8 cellular contexts compared by ENCODE assay signal in the genomic region with DNA sequence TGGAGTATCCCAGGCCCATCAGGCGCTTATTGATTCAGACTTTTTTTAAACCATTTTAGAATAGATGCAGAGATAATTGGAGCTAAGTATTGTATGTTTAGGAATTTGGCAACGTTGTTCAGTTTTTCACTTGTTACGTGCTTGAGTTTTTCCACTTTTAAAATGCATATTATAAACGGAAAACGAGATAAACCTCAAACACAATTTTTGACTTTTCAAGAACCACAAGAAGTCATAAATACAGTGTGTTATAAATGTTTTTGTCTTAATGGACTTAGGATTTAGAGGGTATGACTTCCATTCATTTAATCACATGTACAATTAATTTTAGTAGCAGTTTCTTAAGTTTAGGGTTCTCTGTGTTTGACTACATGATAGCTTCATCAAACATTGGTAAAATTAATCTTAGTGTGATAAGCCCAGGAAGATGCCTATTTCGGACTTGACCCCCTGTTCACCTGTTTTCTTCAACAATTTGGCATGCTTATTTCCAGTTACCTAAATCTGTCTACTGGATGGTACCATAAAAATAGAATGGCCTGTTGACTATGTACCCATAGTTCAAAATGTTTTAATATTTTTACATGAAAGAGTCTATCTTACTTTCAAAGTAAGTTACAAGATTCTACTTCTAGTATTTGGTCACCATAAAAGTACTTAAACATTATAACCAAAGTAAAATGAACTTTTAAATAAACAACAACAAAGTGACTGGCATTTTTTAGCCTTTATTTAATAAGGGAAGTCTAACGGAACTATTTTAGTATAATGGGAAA. TPM values are rescaled to one million over a fixed set of nuclear protein-coding genes. Genes with fewer than 3 reads are reported as not detected.
DNase-seq lines count a peak whose midpoint lies in the region; ATAC-seq and TF ChIP-seq lines count a peak whose summit lies in the region.

No MANE protein-coding gene starts in this region.

- no peaks in the 10 kb centered on the region for H3K9me3 ChIP-seq in left lung
- H3K9me3 ChIP-seq in suprapubic skin, result no peaks in the 10 kb centered on the region

- in situ Hi-C loops in astrocyte of the cerebellum (cut with HindIII; ENCODE audit: low sequenced_read_pairs), result no loop called here

- ATAC-seq in left lung (no peak), HG03565 (IDR thresholded peaks at IDR 0.05; ENCODE audit: unreplicated experiment) (no peak)

- H3K27me3 ChIP-seq in left lung (peaks cover 0 to 5% of the 10 kb centered on the region in 2 donors), suprapubic skin (no peaks in the 10 kb centered on the region)

- WGBS in suprapubic skin, result 32% methylated on average over 7 of the region's 7 CpGs

- peak overlapping the region; percentile 83 for H3K27ac Mint-ChIP-seq in activated CD4-positive, alpha-beta T cell treated with anti-CD3 and anti-CD28 coated beads, Interleukin-2, amount 10 ng/mL, durations not matched to agents 24 days and 14 days

- DNase-seq in activated CD4-positive, alpha-beta T cell treated with anti-CD3 and anti-CD28 coated beads, Interleukin-2, amount 10 ng/mL, durations not matched to agents 24 days and 14 days, result no peak
- DNase-seq in activated CD4-positive, alpha-beta T cell treated with anti-CD3 and anti-CD28 coated beads for 1 hour, result no peak
- DNase-seq in astrocyte of the cerebellum (ENCODE audit: low read depth) (no peak), left lung (no peak), suprapubic skin (ENCODE audit: low spot score in 2 of 2) (no peak), NCI-H1417 treated with DMSO at 0.1 percent for 48 hours (lab: John Stamatoyannopoulos, UW) (no peak), NCI-H82 (lab: John Stamatoyannopoulos, UW) (no peak)

- H3K27me3 Mint-ChIP-seq in activated CD4-positive, alpha-beta T cell treated with anti-CD3 and anti-CD28 coated beads, Interleukin-2, amount 10 ng/mL, durations not matched to agents 24 days and 14 days, result peaks cover 44% of the 10 kb centered on the region

- H3K4me1 Mint-ChIP-seq in activated CD4-positive, alpha-beta T cell treated with anti-CD3 and anti-CD28 coated beads, Interleukin-2, amount 10 ng/mL, durations not matched to agents 24 days and 14 days, result peaks cover 16% of the 10 kb centered on the region

- peaks cover 13% of the 10 kb centered on the region for H3K36me3 Mint-ChIP-seq in activated CD4-positive, alpha-beta T cell treated with anti-CD3 and anti-CD28 coated beads, Interleukin-2, amount 10 ng/mL, durations not matched to agents 24 days and 14 days (ENCODE audit: low read depth)

- H3K4me3 Mint-ChIP-seq in activated CD4-positive, alpha-beta T cell treated with anti-CD3 and anti-CD28 coated beads, Interleukin-2, amount 10 ng/mL, durations not matched to agents 24 days and 14 days, result peak overlapping the region; percentile 88

- H3K27ac ChIP-seq in left lung (peak overlapping the region; percentile 90 to 96), suprapubic skin (peak overlapping the region; percentile 96)

- no peak for TF ChIP-seq CTCF in astrocyte of the cerebellum (IDR thresholded peaks at IDR 0.05; ENCODE audit: low read depth, low read length, missing control alignments)
- no peak for TF ChIP-seq CTCF in left lung (IDR thresholded peaks at IDR 0.05)
- no peak for TF ChIP-seq CTCF in suprapubic skin (IDR thresholded peaks at IDR 0.05)

- H3K4me1 ChIP-seq in left lung, result peaks cover 11 to 41% of the 10 kb centered on the region in 2 donors
- peaks cover 45% of the 10 kb centered on the region for H3K4me1 ChIP-seq in suprapubic skin

- intact Hi-C loops in activated CD4-positive, alpha-beta T cell treated with anti-CD3 and anti-CD28 coated beads, Interleukin-2, amount 10 ng/mL, durations not matched to agents 24 days and 14 days (cut with micrococcal nuclease), result loop anchor here (5.0 to 10.0 kb wide), 5 partner anchors 98 to 618 kb away; a partner anchor contains a TSS
- intact Hi-C loops in left lung (cut with DNase I), result no loop called here

- TF ChIP-seq EP300 in suprapubic skin (IDR thresholded peaks at IDR 0.05), result no peak

- H3K4me3 ChIP-seq in astrocyte of the cerebellum (ENCODE audit: low read depth, low read length) (peak overlapping the region; percentile 69), left lung (peak overlapping the region; percentile 55 to 71), suprapubic skin (peak overlapping the region; percentile 90)

- H3K9me3 Mint-ChIP-seq in activated CD4-positive, alpha-beta T cell treated with anti-CD3 and anti-CD28 coated beads, Interleukin-2, amount 10 ng/mL, durations not matched to agents 24 days and 14 days, result no peaks in the 10 kb centered on the region

- TF ChIP-seq POLR2A in suprapubic skin (IDR thresholded peaks at IDR 0.05), result no peak

- H3K36me3 ChIP-seq in left lung (no peaks in the 10 kb centered on the region), suprapubic skin (no peaks in the 10 kb centered on the region)

RNA-seq across cellular contexts. Expression of a gene that starts 1.3 kb away (rescaled TPM):
- total RNA-seq in activated CD4-positive, alpha-beta T cell treated with anti-CD3 and anti-CD28 coated beads, Interleukin-2, amount 10 ng/mL, durations not matched to agents 24 days and 14 days, result 6.7 and 7.5 TPM in 2 replicates
- 10 to 100 TPM; 15.1 to 16.2 TPM for total RNA-seq in left lung
- total RNA-seq in suprapubic skin, result 10 to 100 TPM; 15.0 to 22.7 (median 20.8) TPM
